14 cellular contexts compared by ENCODE assay signal in the genomic region with DNA sequence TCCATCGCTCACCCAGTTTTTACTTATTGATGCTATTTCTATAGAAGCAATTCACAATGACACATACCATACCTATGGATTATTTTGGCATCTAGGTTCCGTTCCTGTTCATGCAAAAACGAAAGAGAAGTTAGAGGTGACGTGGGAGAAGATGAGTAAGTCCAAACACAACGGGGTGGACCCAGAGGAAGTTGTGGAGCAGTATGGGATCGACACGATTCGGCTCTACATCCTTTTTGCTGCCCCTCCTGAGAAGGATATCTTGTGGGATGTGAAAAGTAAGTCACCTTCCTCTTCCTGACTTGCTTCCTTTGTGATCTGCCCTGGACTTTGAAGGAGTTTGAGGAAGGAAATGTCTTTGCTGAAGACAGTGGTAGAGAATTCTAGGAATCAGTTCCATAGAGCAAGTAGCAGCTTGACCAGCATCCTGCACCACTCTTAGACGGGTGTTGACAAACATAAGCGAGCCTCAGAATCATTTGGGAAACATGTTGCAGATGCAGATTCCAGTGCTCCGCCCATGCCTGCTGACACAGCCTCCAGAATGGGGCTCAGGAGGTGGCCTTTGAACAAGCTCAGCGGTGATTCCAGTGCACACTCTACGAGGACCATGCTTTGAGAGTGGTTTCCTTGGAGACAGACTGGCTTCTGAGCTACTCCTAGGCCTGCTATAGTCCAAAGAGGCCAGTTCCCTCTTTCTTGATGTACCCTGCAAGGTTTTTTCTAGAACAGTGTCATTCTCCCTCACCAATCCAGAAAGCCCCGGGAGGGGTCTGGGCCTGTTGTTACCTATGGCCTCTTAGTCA.
"Had no signal": no experiment of that assay in that cellular context is flagged by ENCODE, and none has a peak within 500 bp of the region (broad histone marks: within the 10 kb centered on the region; RNA-seq: fewer than 3 reads in every experiment).

No MANE protein-coding gene starts in this region.

- H3K9me3 Mint-ChIP-seq: activated CD4-positive, alpha-beta T cell treated with anti-CD3 and anti-CD28 coated beads, Interleukin-2, amount 10 ng/mL, durations not matched to agents 24 days and 14 days; activated T-helper 1 cell treated with anti-CD3 and anti-CD28 coated beads, Interleukin-12 subunit alpha, Interleukin-12 subunit beta, Interleukin-2, Interleukin-4 antibody, amounts not matched to agents 30 ng/mL and 10 ng/mL and 1 ng/mL, durations not matched to agents 14 hours and 24 hours and 36 hours; central memory CD8-positive, alpha-beta T cell; nephron; T-cell; WTC11 had no signal

- H3K27ac Mint-ChIP-seq: activated CD4-positive, alpha-beta T cell treated with anti-CD3 and anti-CD28 coated beads, Interleukin-2, amount 10 ng/mL, durations not matched to agents 24 days and 14 days; activated T-helper 1 cell treated with anti-CD3 and anti-CD28 coated beads, Interleukin-12 subunit alpha, Interleukin-12 subunit beta, Interleukin-2, Interleukin-4 antibody, amounts not matched to agents 30 ng/mL and 10 ng/mL and 1 ng/mL, durations not matched to agents 14 hours and 24 hours and 36 hours; nephron; T-cell; WTC11 had no signal

- ATAC-seq: T-cell, WTC11 had no signal

- H3K27me3 Mint-ChIP-seq: activated CD4-positive, alpha-beta T cell treated with anti-CD3 and anti-CD28 coated beads, Interleukin-2, amount 10 ng/mL, durations not matched to agents 24 days and 14 days; central memory CD8-positive, alpha-beta T cell; T-cell had no signal

- H3K4me1 Mint-ChIP-seq: central memory CD8-positive, alpha-beta T cell; nephron; T-cell; WTC11 had no signal

- DNase-seq: activated CD4-positive, alpha-beta T cell treated with anti-CD3 and anti-CD28 coated beads, Interleukin-2, amount 10 ng/mL, durations not matched to agents 24 days and 14 days; activated naive CD4-positive, alpha-beta T cell treated with Interleukin-2 at 50 U/mL for 16 hours; foreskin melanocyte; kidney; mammary epithelial cell; stomach; T-cell; uterus had no signal

- H3K4me3 Mint-ChIP-seq: activated CD4-positive, alpha-beta T cell treated with anti-CD3 and anti-CD28 coated beads, Interleukin-2, amount 10 ng/mL, durations not matched to agents 24 days and 14 days; activated T-helper 1 cell treated with anti-CD3 and anti-CD28 coated beads, Interleukin-12 subunit alpha, Interleukin-12 subunit beta, Interleukin-2, Interleukin-4 antibody, amounts not matched to agents 30 ng/mL and 10 ng/mL and 1 ng/mL, durations not matched to agents 14 hours and 24 hours and 36 hours; central memory CD8-positive, alpha-beta T cell; nephron; T-cell; WTC11 had no signal

- H3K4me3 ChIP-seq: skin epidermis, stomach, thoracic aorta, uterus had no signal
